1 cellular context compared by ENCODE assay signal in the genomic region with DNA sequence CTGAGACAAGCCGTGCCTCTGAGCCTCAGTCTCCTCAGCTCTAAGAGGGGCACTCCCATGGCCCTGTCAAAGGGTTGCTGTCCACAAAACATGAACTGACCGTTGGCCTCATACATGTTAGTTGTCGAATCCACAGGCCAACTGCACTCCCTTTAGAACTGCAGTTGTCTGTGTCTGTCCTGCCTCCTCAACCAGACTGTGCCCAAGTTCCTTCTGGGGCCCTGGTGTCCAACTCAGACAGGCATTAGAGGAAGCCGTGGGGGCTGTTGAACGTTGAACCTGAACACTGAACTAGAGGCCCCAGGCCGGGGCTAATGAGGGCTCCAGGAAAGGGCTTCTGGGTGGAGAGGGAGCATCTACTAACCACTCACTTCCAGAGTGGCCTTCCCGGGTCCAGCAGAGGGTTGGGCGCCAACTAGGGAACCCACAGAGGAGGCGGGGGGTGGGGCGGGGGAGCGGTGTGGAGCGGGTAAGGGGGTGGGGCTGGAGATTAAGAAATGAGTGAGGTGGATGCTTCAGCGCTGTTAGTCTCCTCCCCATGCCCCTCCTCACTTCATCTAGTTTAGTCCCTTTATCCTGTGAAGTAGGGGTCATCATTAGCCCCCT.
TF ChIP-seq lines count a peak whose summit lies in the region.

A gene with protein sequence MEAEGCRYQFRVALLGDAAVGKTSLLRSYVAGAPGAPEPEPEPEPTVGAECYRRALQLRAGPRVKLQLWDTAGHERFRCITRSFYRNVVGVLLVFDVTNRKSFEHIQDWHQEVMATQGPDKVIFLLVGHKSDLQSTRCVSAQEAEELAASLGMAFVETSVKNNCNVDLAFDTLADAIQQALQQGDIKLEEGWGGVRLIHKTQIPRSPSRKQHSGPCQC (plus strand): TSS at position 558 of the 606 bp plus-strand sequence. CDS start 247 bp downstream, outside the sequence.

TF ChIP-seq in H1, 55 proteins besides CTCF, POLR2A, EP300 and RAD21:
- TF ChIP-seq NANOG (IDR thresholded peaks at IDR 0.05; ENCODE audit: insufficient read depth, low read depth, low read length, poor library complexity, severe bottlenecking) = no peak
- TF ChIP-seq RNF2 (IDR thresholded peaks at IDR 0.05; ENCODE audit: borderline replicate concordance, low read depth, low read length, missing control alignments, poor library complexity, severe bottlenecking) = no peak
- no peak for TF ChIP-seq TAF1 (IDR thresholded peaks at IDR 0.05; ENCODE audit: low read depth, low read length)
- no peak for TF ChIP-seq SUZ12 (IDR thresholded peaks at IDR 0.05; ENCODE audit: low read length)
- TF ChIP-seq KDM1A (IDR thresholded peaks at IDR 0.05; ENCODE audit: borderline replicate concordance, low read length) = no peak
- TF ChIP-seq BRCA1 (IDR thresholded peaks at IDR 0.05; ENCODE audit: low read depth, low read length) = no peak
- TF ChIP-seq SIN3A (conservative IDR thresholded peaks at IDR 0.05 in 1 of 2, IDR thresholded peaks at IDR 0.05 in 1 of 2; ENCODE audit: low read depth in 1 of 2, low read length in 2 of 2) = no peak
- TF ChIP-seq RXRA (IDR thresholded peaks at IDR 0.05; ENCODE audit: insufficient read depth, low read depth, low read length) = no peak
- no peak for TF ChIP-seq HDAC6 (IDR thresholded peaks at IDR 0.05; ENCODE audit: low read depth, low read length)
- TF ChIP-seq, protein P1, sequence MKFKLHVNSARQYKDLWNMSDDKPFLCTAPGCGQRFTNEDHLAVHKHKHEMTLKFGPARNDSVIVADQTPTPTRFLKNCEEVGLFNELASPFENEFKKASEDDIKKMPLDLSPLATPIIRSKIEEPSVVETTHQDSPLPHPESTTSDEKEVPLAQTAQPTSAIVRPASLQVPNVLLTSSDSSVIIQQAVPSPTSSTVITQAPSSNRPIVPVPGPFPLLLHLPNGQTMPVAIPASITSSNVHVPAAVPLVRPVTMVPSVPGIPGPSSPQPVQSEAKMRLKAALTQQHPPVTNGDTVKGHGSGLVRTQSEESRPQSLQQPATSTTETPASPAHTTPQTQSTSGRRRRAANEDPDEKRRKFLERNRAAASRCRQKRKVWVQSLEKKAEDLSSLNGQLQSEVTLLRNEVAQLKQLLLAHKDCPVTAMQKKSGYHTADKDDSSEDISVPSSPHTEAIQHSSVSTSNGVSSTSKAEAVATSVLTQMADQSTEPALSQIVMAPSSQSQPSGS (IDR thresholded peaks at IDR 0.05; ENCODE audit: low read length) = no peak
- TF ChIP-seq SP2 (IDR thresholded peaks at IDR 0.05; ENCODE audit: low read length) = no peak
- TF ChIP-seq TBP (IDR thresholded peaks at IDR 0.05; ENCODE audit: low read depth, low read length) = no peak
- TF ChIP-seq TCF12 (IDR thresholded peaks at IDR 0.05; ENCODE audit: low read depth, low read length) = no peak
- TF ChIP-seq GTF2F1 (IDR thresholded peaks at IDR 0.05; ENCODE audit: borderline replicate concordance, low read depth, low read length) = no peak
- no peak for TF ChIP-seq HDAC2 (IDR thresholded peaks at IDR 0.05; ENCODE audit: borderline replicate concordance in 1 of 2, low read depth in 2 of 2, low read length in 2 of 2)
- no peak for TF ChIP-seq CBX5 (IDR thresholded peaks at IDR 0.05; ENCODE audit: low read depth, low read length)
- no peak for TF ChIP-seq CBX8 (IDR thresholded peaks at IDR 0.05; ENCODE audit: borderline replicate concordance, low read depth, low read length)
TF ChIP-seq in H1: peak in this region for 0.
